In the genomic region with DNA sequence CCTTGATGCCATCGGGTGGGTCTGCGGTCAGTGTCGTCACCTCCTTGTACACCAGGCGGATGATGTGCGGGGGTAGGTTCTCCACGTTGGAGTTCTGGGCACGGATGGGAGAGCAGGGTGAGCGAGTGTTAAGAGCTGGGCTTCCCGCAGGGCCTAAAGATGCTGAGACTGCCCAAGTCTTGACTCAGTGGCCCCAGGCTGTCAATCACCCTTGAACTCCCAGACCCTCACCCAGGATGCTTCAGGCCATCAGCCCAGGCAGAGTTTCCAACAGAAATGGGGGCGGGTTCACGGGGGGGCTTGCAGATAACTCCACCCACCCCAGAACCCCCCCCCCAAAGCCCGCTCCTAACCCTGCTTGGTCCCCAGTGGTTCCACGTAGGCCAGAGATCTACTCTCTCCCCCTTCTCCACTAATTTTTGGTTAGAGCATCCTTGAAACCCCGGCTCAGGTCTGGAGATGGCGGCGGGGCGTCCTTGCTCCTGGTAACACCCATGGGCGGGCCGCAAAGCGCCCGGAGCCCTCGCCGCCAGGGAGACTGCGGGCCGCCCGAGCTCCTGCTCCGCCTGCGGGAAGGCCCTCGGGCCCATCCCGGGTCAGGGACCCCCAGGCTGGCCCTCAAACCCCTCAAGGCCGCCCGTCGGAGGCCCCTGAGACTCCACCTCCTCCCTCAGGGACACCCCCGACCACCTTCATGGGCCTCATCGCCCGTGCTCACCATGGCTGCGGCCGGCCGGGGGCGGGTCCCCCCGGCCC, we compare ENCODE assay signal across 8 cellular contexts. TPM values are rescaled to one million over a fixed set of nuclear protein-coding genes. Genes with fewer than 3 reads are reported as not detected.
A peak's percentile ranks its signal among the peaks of the same experiment; 100 is the strongest.
DNase-seq lines count a peak whose midpoint lies in the region; ATAC-seq and TF ChIP-seq lines count a peak whose summit lies in the region.

No MANE protein-coding gene starts in this region.

- H3F3A ChIP-seq in neural cell (ENCODE audit: insufficient read depth, low read length, poor library complexity, severe bottlenecking): peaks cover 4% of the 10 kb centered on the region

- 17% methylated on average over 13 of the region's 41 CpGs for WGBS in esophagus muscularis mucosa

- H3K4me3 Mint-ChIP-seq in activated T-cell treated with anti-CD3 and anti-CD28 coated beads, Interleukin-2, amount 50 U/mL, for 24 hours: peak overlapping the region; percentile 92
- peak overlapping the region; percentile 87 for H3K4me3 Mint-ChIP-seq in activated CD4-positive, alpha-beta T cell treated with anti-CD3 and anti-CD28 coated beads, Interleukin-2, amount 10 ng/mL, durations not matched to agents 7 days and 5 days

- H3K9me3 Mint-ChIP-seq in activated T-cell treated with anti-CD3 and anti-CD28 coated beads, Interleukin-2, amount 50 U/mL, for 24 hours: peaks cover 10% of the 10 kb centered on the region
- H3K9me3 Mint-ChIP-seq in activated CD4-positive, alpha-beta T cell treated with anti-CD3 and anti-CD28 coated beads, Interleukin-2, amount 10 ng/mL, durations not matched to agents 7 days and 5 days: peaks cover 12% of the 10 kb centered on the region

- no peak for DNase-seq in activated T-cell treated with anti-CD3 and anti-CD28 coated beads, Interleukin-2, amount 50 U/mL, for 24 hours
- no peak for DNase-seq in activated T-cell treated with anti-CD3 and anti-CD28 coated beads for 4 hours
- DNase-seq in activated CD4-positive, alpha-beta T cell treated with anti-CD3 and anti-CD28 coated beads, Interleukin-2, amount 10 ng/mL, durations not matched to agents 7 days and 5 days: peak; percentile 44
- DNase-seq in esophagus muscularis mucosa (ENCODE audit: extremely low spot score): no peak
- DNase-seq in NCI-H2107 treated with DMSO at 0.1 percent for 48 hours (lab: John Stamatoyannopoulos, UW; ENCODE audit: unreplicated experiment): no peak
- no peak for DNase-seq in central memory CD4-positive, alpha-beta T cell

- TF ChIP-seq EP300 in esophagus muscularis mucosa (IDR thresholded peaks at IDR 0.05) (no peak), neural cell (conservative IDR thresholded peaks at IDR 0.05; ENCODE audit: poor library complexity, severe bottlenecking) (no peak)

- H3K4me3 ChIP-seq in esophagus muscularis mucosa: peak overlapping the region; percentile 87 to 98 (median 97)
- peak overlapping the region; percentile 90 for H3K4me3 ChIP-seq in neural cell (ENCODE audit: low read length)

- intact Hi-C loops in esophagus muscularis mucosa (cut with DNase I): no loop called here

- TF ChIP-seq POLR2A in esophagus muscularis mucosa (IDR thresholded peaks at IDR 0.05; ENCODE audit: low read depth): no peak

- H4K20me1 ChIP-seq in neural cell (ENCODE audit: insufficient read depth): no peaks in the 10 kb centered on the region

- no peak for TF ChIP-seq CTCF in esophagus muscularis mucosa (IDR thresholded peaks at IDR 0.05)
- TF ChIP-seq CTCF in neural cell (IDR thresholded peaks at IDR 0.05; ENCODE audit: poor library complexity, severe bottlenecking): no peak

- no peaks in the 10 kb centered on the region for H3K9me2 ChIP-seq in neural cell (ENCODE audit: insufficient read depth, low read length)

- ATAC-seq in HG03159 (IDR thresholded peaks at IDR 0.05; ENCODE audit: unreplicated experiment): peak; percentile 14

- H3K9ac ChIP-seq in neural cell (ENCODE audit: low read length): peak overlapping the region; percentile 91

- peak overlapping the region; percentile 97 to 99 (median 98) for H3K27ac ChIP-seq in esophagus muscularis mucosa (replicated peaks in 1 of 4)
- peak overlapping the region; percentile 99 for H3K27ac ChIP-seq in neural cell (ENCODE audit: low read length)

- CTCF ChIA-PET in activated CD4-positive, alpha-beta T cell treated with anti-CD3 and anti-CD28 coated beads, Interleukin-2, amount 10 ng/mL, durations not matched to agents 7 days and 5 days (lab: Charles Lee): interaction anchor here (1.0 to 1.4 kb wide), 2 partner anchors 68 to 106 kb away, joined by 4 to 5 read pairs; a partner anchor contains a TSS

- H2AFZ ChIP-seq in neural cell (ENCODE audit: low read depth, low read length): no peak overlapping the region

- H3K4me2 ChIP-seq in neural cell (ENCODE audit: low read length): peak overlapping the region; percentile 62

- H3K79me2 ChIP-seq in neural cell (replicated peaks; ENCODE audit: insufficient read depth, low read length): peaks cover 21% of the 10 kb centered on the region

- TF ChIP-seq RAD21 in neural cell (conservative IDR thresholded peaks at IDR 0.05): no peak

- peaks cover 41% of the 10 kb centered on the region for H3K4me1 Mint-ChIP-seq in activated T-cell treated with anti-CD3 and anti-CD28 coated beads, Interleukin-2, amount 50 U/mL, for 24 hours (ENCODE audit: low read depth)
- H3K4me1 Mint-ChIP-seq in activated CD4-positive, alpha-beta T cell treated with anti-CD3 and anti-CD28 coated beads, Interleukin-2, amount 10 ng/mL, durations not matched to agents 7 days and 5 days: peaks cover 47% of the 10 kb centered on the region

- no peaks in the 10 kb centered on the region for H3K27me3 Mint-ChIP-seq in activated T-cell treated with anti-CD3 and anti-CD28 coated beads, Interleukin-2, amount 50 U/mL, for 24 hours
- H3K27me3 Mint-ChIP-seq in activated CD4-positive, alpha-beta T cell treated with anti-CD3 and anti-CD28 coated beads, Interleukin-2, amount 10 ng/mL, durations not matched to agents 7 days and 5 days: peaks cover 6% of the 10 kb centered on the region

- peak overlapping the region; percentile 92 for H3K27ac Mint-ChIP-seq in activated T-cell treated with anti-CD3 and anti-CD28 coated beads, Interleukin-2, amount 50 U/mL, for 24 hours
- peak overlapping the region; percentile 84 for H3K27ac Mint-ChIP-seq in activated CD4-positive, alpha-beta T cell treated with anti-CD3 and anti-CD28 coated beads, Interleukin-2, amount 10 ng/mL, durations not matched to agents 7 days and 5 days

- H3K36me3 Mint-ChIP-seq in activated T-cell treated with anti-CD3 and anti-CD28 coated beads, Interleukin-2, amount 50 U/mL, for 24 hours (ENCODE audit: low read depth): peaks cover 60% of the 10 kb centered on the region
- peaks cover 57% of the 10 kb centered on the region for H3K36me3 Mint-ChIP-seq in activated CD4-positive, alpha-beta T cell treated with anti-CD3 and anti-CD28 coated beads, Interleukin-2, amount 10 ng/mL, durations not matched to agents 7 days and 5 days (ENCODE audit: low read depth)

- peaks cover 14 to 28% (median 25%) of the 10 kb centered on the region in 4 donors for H3K4me1 ChIP-seq in esophagus muscularis mucosa

- POLR2A ChIA-PET in activated CD4-positive, alpha-beta T cell treated with anti-CD3 and anti-CD28 coated beads, Interleukin-2, amount 10 ng/mL, durations not matched to agents 7 days and 5 days (lab: Charles Lee): interaction anchor here (1.0 to 1.4 kb wide), 6 partner anchors 8 to 192 kb away, joined by 3 to 12 read pairs (median 3); a partner anchor contains a TSS

- H3K36me3 ChIP-seq in esophagus muscularis mucosa: peaks cover 19 to 43% (median 38%) of the 10 kb centered on the region in 4 donors
- no peaks in the 10 kb centered on the region for H3K36me3 ChIP-seq in neural cell (ENCODE audit: insufficient read depth, low read length)

- H3K27me3 ChIP-seq in esophagus muscularis mucosa (no peaks in the 10 kb centered on the region), neural cell (ENCODE audit: insufficient read depth, low read depth, low read length) (no peaks in the 10 kb centered on the region)

- H3K9me3 ChIP-seq in esophagus muscularis mucosa (no peaks in the 10 kb centered on the region), neural cell (ENCODE audit: low read length) (no peaks in the 10 kb centered on the region)

RNA-seq across cellular contexts. Expression of a gene that starts 0.5 kb away (rescaled TPM):
- 100 to 1,000 TPM; 238 to 255 TPM for total RNA-seq in activated CD4-positive, alpha-beta T cell treated with anti-CD3 and anti-CD28 coated beads, Interleukin-2, amount 10 ng/mL, durations not matched to agents 7 days and 5 days
- total RNA-seq in esophagus muscularis mucosa: 10 to 100 TPM in 3 of 4 donors, 1 to 10 TPM in 1; 9.1 to 37.9 (median 22.0) TPM
- 119 and 188 TPM in 2 replicates for polyA plus RNA-seq in neural cell
- 78.9 and 83.9 TPM in 2 replicates for polyA minus RNA-seq in neural cell

RNA-seq across cellular contexts. Expression of a gene that starts 21.3 kb away (rescaled TPM):
- 1,000 to 10,000 TPM; 3,109 to 3,457 TPM for total RNA-seq in activated CD4-positive, alpha-beta T cell treated with anti-CD3 and anti-CD28 coated beads, Interleukin-2, amount 10 ng/mL, durations not matched to agents 7 days and 5 days
- total RNA-seq in esophagus muscularis mucosa: 100 to 1,000 TPM; 263 to 419 (median 369) TPM
- 135 and 195 TPM in 2 replicates for polyA plus RNA-seq in neural cell
- 129 and 192 TPM in 2 replicates for polyA minus RNA-seq in neural cell

RNA-seq across cellular contexts. Expression of a gene that starts 23.0 kb away (rescaled TPM):
- total RNA-seq in activated CD4-positive, alpha-beta T cell treated with anti-CD3 and anti-CD28 coated beads, Interleukin-2, amount 10 ng/mL, durations not matched to agents 7 days and 5 days: 10 to 100 TPM; 20.6 to 29.8 TPM
- 1 to 10 TPM in 2 of 4 donors, under 1 TPM in 2; 0.83 to 7.5 (median 1.00) TPM for total RNA-seq in esophagus muscularis mucosa
- not detected in 2 replicates for polyA plus RNA-seq in neural cell
- not detected in 2 replicates for polyA minus RNA-seq in neural cell

RNA-seq across cellular contexts. Expression of a gene that starts 30.4 kb away (rescaled TPM):
- not detected for total RNA-seq in activated CD4-positive, alpha-beta T cell treated with anti-CD3 and anti-CD28 coated beads, Interleukin-2, amount 10 ng/mL, durations not matched to agents 7 days and 5 days
- not detected for total RNA-seq in esophagus muscularis mucosa
- polyA plus RNA-seq in neural cell: not detected in 2 replicates
- not detected in 2 replicates for polyA minus RNA-seq in neural cell

RNA-seq across cellular contexts. Expression of a gene that starts 36.1 kb away (rescaled TPM):
- total RNA-seq in activated CD4-positive, alpha-beta T cell treated with anti-CD3 and anti-CD28 coated beads, Interleukin-2, amount 10 ng/mL, durations not matched to agents 7 days and 5 days: not detected
- total RNA-seq in esophagus muscularis mucosa: under 1 TPM in 2 of 4 donors, not detected in 2; under 0.01 to 0.13 TPM
- 4.5 and 7.1 TPM in 2 replicates for polyA plus RNA-seq in neural cell
- 9.5 and 11.8 TPM in 2 replicates for polyA minus RNA-seq in neural cell

Comparison
In these comparisons a context has a peak if more than half of its experiments do, and no peak if none do; other contexts are left out.
1. RNA of a gene that starts 0.5 kb away (total RNA-seq): 238 to 255 TPM in activated CD4-positive, alpha-beta T cell treated with anti-CD3 and anti-CD28 coated beads, Interleukin-2, amount 10 ng/mL, durations not matched to agents 7 days and 5 days; 9.1 to 37.9 TPM in esophagus muscularis mucosa; every median in the first group is over 4 times any median in the second.
2. RNA of a gene that starts 21.3 kb away (total RNA-seq): 3,109 to 3,457 TPM in activated CD4-positive, alpha-beta T cell treated with anti-CD3 and anti-CD28 coated beads, Interleukin-2, amount 10 ng/mL, durations not matched to agents 7 days and 5 days; 263 to 419 TPM in esophagus muscularis mucosa; every median in the first group is over 4 times any median in the second.